In genomic region chr9:113621309-113621791, GRCh38 we compare ENCODE assay signal across 8 cellular contexts.
DNase-seq lines count a peak whose midpoint lies in the region; ATAC-seq, FAIRE-seq and TF ChIP-seq lines count a peak whose summit lies in the region.

No MANE protein-coding gene starts in this region.

- peak overlapping the region; percentile 95 to 97 for H3K27ac ChIP-seq in kidney (ENCODE audit: low read depth in 2 of 2, low read length in 2 of 2)

- H3K9me3 Mint-ChIP-seq in MCF 10A (ENCODE audit: unreplicated experiment): peaks cover 6% of the 10 kb centered on the region
- H3K9me3 Mint-ChIP-seq in stimulated activated memory B cell treated with anti-CD40 and anti-IgM and Interleukin-4, amounts not matched to agents 10 μg/mL and 1 μg/mL and 100 μg/mL, for 72 hours: no peaks in the 10 kb centered on the region

- H3K36me3 Mint-ChIP-seq in MCF 10A (ENCODE audit: insufficient read depth, unreplicated experiment): no peaks in the 10 kb centered on the region
- H3K36me3 Mint-ChIP-seq in stimulated activated memory B cell treated with anti-CD40 and anti-IgM and Interleukin-4, amounts not matched to agents 10 μg/mL and 1 μg/mL and 100 μg/mL, for 72 hours: no peaks in the 10 kb centered on the region

- no TSS peak for BruUV-seq in MCF 10A (replicated peaks; lab: Mats Ljungman, UMichigan)

- FAIRE-seq in kidney (lab: Jason Lieb, UNC): no peak

- peaks cover 4% of the 10 kb centered on the region for H3K4me1 Mint-ChIP-seq in MCF 10A (ENCODE audit: insufficient read depth, unreplicated experiment)
- H3K4me1 Mint-ChIP-seq in stimulated activated memory B cell treated with anti-CD40 and anti-IgM and Interleukin-4, amounts not matched to agents 10 μg/mL and 1 μg/mL and 100 μg/mL, for 72 hours: peaks cover 73% of the 10 kb centered on the region

- intact Hi-C loops in MCF 10A (cut with micrococcal nuclease) (no loop called here), kidney (cut with DNase I) (no loop called here)

- peak overlapping the region; percentile 49 to 69 for H3K9ac ChIP-seq in kidney (ENCODE audit: low read length in 2 of 2)

- CTCF ChIA-PET in MCF 10A (lab: Yijun Ruan, JAX): interaction anchor here (0.6 to 5.1 kb wide), 3 partner anchors 34 to 652 kb away, joined by 3 to 21 read pairs (median 3); no protein-coding TSS in a partner anchor

- H3K4me1 ChIP-seq in kidney (ENCODE audit: control insufficient read depth in 1 of 2, insufficient read depth in 1 of 2, low read depth in 1 of 2, low read length in 2 of 2): peaks cover 25 to 31% of the 10 kb centered on the region in 2 donors

- TF ChIP-seq CTCF in HFF-Myc (IDR thresholded peaks at IDR 0.05; ENCODE audit: low read depth, low read length, missing control alignments) (no peak), MCF 10A (IDR thresholded peaks at IDR 0.05; ENCODE audit: unreplicated experiment) (no peak), kidney (IDR thresholded peaks at IDR 0.05; ENCODE audit: borderline replicate concordance, extremely low read depth, insufficient read depth) (no peak)

- no peak for ATAC-seq in stimulated activated memory B cell treated with anti-CD40 and anti-IgM and Interleukin-4, amounts not matched to agents 10 μg/mL and 1 μg/mL and 100 μg/mL, for 72 hours
- ATAC-seq in GM18520 (IDR thresholded peaks at IDR 0.05; ENCODE audit: unreplicated experiment): no peak
- ATAC-seq in HG02610 (IDR thresholded peaks at IDR 0.05; ENCODE audit: unreplicated experiment): no peak

- H3K9me3 ChIP-seq in kidney (ENCODE audit: control insufficient read depth in 1 of 2, low read length in 2 of 2): no peaks in the 10 kb centered on the region

- peak overlapping the region; percentile 35 for H3K27ac Mint-ChIP-seq in MCF 10A (ENCODE audit: low read depth, unreplicated experiment)
- peak overlapping the region; percentile 92 for H3K27ac Mint-ChIP-seq in stimulated activated memory B cell treated with anti-CD40 and anti-IgM and Interleukin-4, amounts not matched to agents 10 μg/mL and 1 μg/mL and 100 μg/mL, for 72 hours

- no peak overlapping the region for H3K4me3 Mint-ChIP-seq in MCF 10A (ENCODE audit: unreplicated experiment)
- no peak overlapping the region for H3K4me3 Mint-ChIP-seq in stimulated activated memory B cell treated with anti-CD40 and anti-IgM and Interleukin-4, amounts not matched to agents 10 μg/mL and 1 μg/mL and 100 μg/mL, for 72 hours

- peak; percentile 68 for DNase-seq in HFF-Myc (ENCODE audit: extremely low read depth, low read depth)
- DNase-seq in MCF 10A (ENCODE audit: unreplicated experiment): peak; percentile 43
- DNase-seq in kidney: peak; percentile 95
- no peak for DNase-seq in AML-193 (lab: John Stamatoyannopoulos, UW)
- DNase-seq in NCI-H2107 treated with DMSO at 0.1 percent for 48 hours (lab: John Stamatoyannopoulos, UW; ENCODE audit: unreplicated experiment): no peak

- no peak overlapping the region for H3K4me3 ChIP-seq in HFF-Myc (replicated peaks; ENCODE audit: low read depth, low read length)
- H3K4me3 ChIP-seq in kidney (ENCODE audit: low read length in 2 of 2): peak overlapping the region in 1 of 2 donors; percentile 28

- H3K36me3 ChIP-seq in kidney (ENCODE audit: control insufficient read depth in 1 of 2, insufficient read depth in 2 of 2, low read length in 2 of 2): no peaks in the 10 kb centered on the region

- H3K27me3 Mint-ChIP-seq in MCF 10A (ENCODE audit: insufficient read depth, unreplicated experiment): no peaks in the 10 kb centered on the region
- no peaks in the 10 kb centered on the region for H3K27me3 Mint-ChIP-seq in stimulated activated memory B cell treated with anti-CD40 and anti-IgM and Interleukin-4, amounts not matched to agents 10 μg/mL and 1 μg/mL and 100 μg/mL, for 72 hours

- POLR2A ChIA-PET in MCF 10A (lab: Yijun Ruan, JAX): interaction anchor here (1.2 kb wide), 1 partner anchor 15 kb away, joined by 5 read pairs; no protein-coding TSS in a partner anchor

Comparison
In these comparisons a context has a peak if more than half of its experiments do, and no peak if none do; other contexts are left out.
1. DNase-seq: peak in HFF-Myc (single experiment), MCF 10A (single experiment) and kidney (single experiment); none in AML-193 (0 of 2) and NCI-H2107 treated with DMSO at 0.1 percent for 48 hours (single experiment).